Comparison of ENCODE assay signal across 23 cellular contexts in genomic region chr3:177726807-177727206, GRCh38.
"Had no signal": no experiment of that assay in that cellular context is flagged by ENCODE, and none has a peak within 500 bp of the region (broad histone marks: within the 10 kb centered on the region; RNA-seq: fewer than 3 reads in every experiment).

No MANE protein-coding gene starts in this region.

- DNase-seq: activated B cell treated with CpG ODN at 0.5 μM for 24 hours; activated CD4-positive, alpha-beta T cell treated with anti-CD3 and anti-CD28 coated beads for 36 hours; activated CD4-positive, alpha-beta T cell treated with anti-CD3 and anti-CD28 coated beads, Interleukin-2, amount 50 U/mL, for 4 hours; activated CD8-positive, alpha-beta memory T cell treated with anti-CD3 and anti-CD28 coated beads for 24 hours; activated CD8-positive, alpha-beta memory T cell treated with anti-CD3 and anti-CD28 coated beads, Interleukin-2, amount 50 U/mL, for 4 hours; activated naive CD4-positive, alpha-beta T cell; activated naive CD8-positive, alpha-beta T cell treated with anti-CD3 and anti-CD28 coated beads, Interleukin-2, amount 10 ng/mL, durations not matched to agents 7 days and 5 days; activated T-cell treated with anti-CD3 and anti-CD28 coated beads, Interleukin-2, amount 50 U/mL, for 4 hours; amniotic stem cell; cerebellar nuclear complex; cortex of kidney; effector CD4-positive, alpha-beta T cell; erythroblast; hippocampal formation; occipital lobe; sigmoid colon; stimulated activated CD4-positive, alpha-beta T cell treated with anti-CD3 and anti-CD28 coated beads, Interleukin-2, amount 100 ng/mL, for 48 hours; stimulated activated CD8-positive, alpha-beta memory T cell treated with anti-CD3 and anti-CD28 coated beads, Interleukin-4, amount 100 ng/mL, for 48 hours; stimulated activated naive B cell treated with anti-CD40 and anti-IgM and Interleukin-4, amounts not matched to agents 10 μg/mL and 1 μg/mL and 100 μg/mL, for 72 hours; T-cell; T-helper 9 cell had no signal

- H3K27me3 Mint-ChIP-seq: activated B cell treated with CpG ODN at 0.5 μM for 24 hours; activated CD4-positive, alpha-beta T cell treated with anti-CD3 and anti-CD28 coated beads for 36 hours; activated naive CD8-positive, alpha-beta T cell treated with anti-CD3 and anti-CD28 coated beads, Interleukin-2, amount 10 ng/mL, durations not matched to agents 7 days and 5 days; stimulated activated naive B cell treated with anti-CD40 and anti-IgM and Interleukin-4, amounts not matched to agents 10 μg/mL and 1 μg/mL and 100 μg/mL, for 72 hours had no signal

- H3K9me3 Mint-ChIP-seq: activated B cell treated with CpG ODN at 0.5 μM for 24 hours; activated T-cell treated with anti-CD3 and anti-CD28 coated beads, Interleukin-2, amount 50 U/mL, for 4 hours; activated T-helper 2 cell treated with anti-CD3 and anti-CD28 coated beads, Interferon-gamma antibody, Interleukin-2, Interleukin-4, amounts not matched to agents 10 μg/mL and 5 μg/mL and 100 μg/mL, durations not matched to agents 14 hours and 24 hours and 36 hours; T-cell had no signal

- H3K9me3 ChIP-seq: sigmoid colon had no signal

- H3K4me3 Mint-ChIP-seq: activated B cell treated with CpG ODN at 0.5 μM for 24 hours; activated CD4-positive, alpha-beta T cell treated with anti-CD3 and anti-CD28 coated beads for 36 hours; activated naive CD8-positive, alpha-beta T cell treated with anti-CD3 and anti-CD28 coated beads, Interleukin-2, amount 10 ng/mL, durations not matched to agents 7 days and 5 days; activated T-cell treated with anti-CD3 and anti-CD28 coated beads, Interleukin-2, amount 50 U/mL, for 4 hours; neural crest cell; stimulated activated naive B cell treated with anti-CD40 and anti-IgM and Interleukin-4, amounts not matched to agents 10 μg/mL and 1 μg/mL and 100 μg/mL, for 72 hours; T-cell had no signal

- H3K36me3 ChIP-seq: sigmoid colon had no signal

- ATAC-seq: activated CD4-positive, alpha-beta T cell treated with anti-CD3 and anti-CD28 coated beads for 36 hours; activated T-cell treated with anti-CD3 and anti-CD28 coated beads, Interleukin-2, amount 50 U/mL, for 4 hours; stimulated activated naive B cell treated with anti-CD40 and anti-IgM and Interleukin-4, amounts not matched to agents 10 μg/mL and 1 μg/mL and 100 μg/mL, for 72 hours; T-cell had no signal

- H3K36me3 Mint-ChIP-seq: T-cell had no signal

- H3K27ac ChIP-seq: sigmoid colon had no signal

- H3K27me3 ChIP-seq: sigmoid colon had no signal

- H3K4me3 ChIP-seq: sigmoid colon had no signal

- H3K27ac Mint-ChIP-seq: activated B cell treated with CpG ODN at 0.5 μM for 24 hours; activated CD4-positive, alpha-beta T cell treated with anti-CD3 and anti-CD28 coated beads for 36 hours; activated naive CD8-positive, alpha-beta T cell treated with anti-CD3 and anti-CD28 coated beads, Interleukin-2, amount 10 ng/mL, durations not matched to agents 7 days and 5 days; activated T-helper 2 cell treated with anti-CD3 and anti-CD28 coated beads, Interferon-gamma antibody, Interleukin-2, Interleukin-4, amounts not matched to agents 10 μg/mL and 5 μg/mL and 100 μg/mL, durations not matched to agents 14 hours and 24 hours and 36 hours; stimulated activated naive B cell treated with anti-CD40 and anti-IgM and Interleukin-4, amounts not matched to agents 10 μg/mL and 1 μg/mL and 100 μg/mL, for 72 hours; T-cell had no signal
